Comparison of ENCODE assay signal across 4 cellular contexts in the genomic region with DNA sequence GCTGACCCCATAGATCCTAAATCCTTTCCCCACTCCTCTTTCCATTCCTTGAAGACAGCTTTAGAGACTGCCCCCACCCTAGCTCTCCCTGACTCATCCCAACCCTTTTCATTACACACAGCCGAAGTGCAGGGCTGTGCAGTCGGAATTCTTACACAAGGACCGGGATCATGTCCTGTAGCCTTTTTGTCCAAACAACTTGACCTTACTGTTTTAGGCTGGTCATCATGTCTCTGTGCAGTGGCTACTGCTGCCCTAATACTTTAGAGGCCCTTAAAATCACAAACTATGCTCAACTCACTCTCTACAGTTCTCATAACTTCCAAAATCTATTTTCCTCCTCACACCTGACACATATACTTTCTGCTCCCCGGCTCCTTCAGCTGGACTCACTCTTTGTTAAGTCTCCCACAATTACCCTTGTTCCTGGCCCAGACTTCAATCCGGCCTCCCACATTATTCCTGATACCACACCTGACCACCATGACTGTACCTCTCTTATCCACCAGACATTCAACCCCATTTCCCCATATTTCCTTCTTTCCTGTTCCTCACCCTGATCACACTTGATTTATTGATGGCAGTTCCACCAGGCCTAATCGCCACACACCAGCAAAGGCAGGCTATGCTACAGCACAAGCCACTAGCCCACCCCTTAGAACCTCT. TPM values are rescaled to one million over a fixed set of nuclear protein-coding genes. Genes with fewer than 3 reads are reported as not detected.
"Had no signal": no experiment of that assay in that cellular context is flagged by ENCODE, and none has a peak within 500 bp of the region (broad histone marks: within the 10 kb centered on the region; RNA-seq: fewer than 3 reads in every experiment).

No MANE protein-coding gene starts in this region.

RNA-seq across cellular contexts. Expression of a gene that starts 19.8 kb away (rescaled TPM):
- total RNA-seq: activated naive CD4-positive, alpha-beta T cell treated with anti-CD3 and anti-CD28 coated beads, Interleukin-2, amount 50 U/mL, for 72 hours; activated T-helper 2 cell treated with anti-CD3 and anti-CD28 coated beads, Interferon-gamma antibody, Interleukin-2, Interleukin-4, amounts not matched to agents 10 μg/mL and 5 μg/mL and 100 μg/mL, durations not matched to agents 14 hours and 24 hours and 36 hours; cardiac muscle cell; cerebellum had no signal
- polyA plus RNA-seq: cardiac muscle cell had no signal
